In genomic region chr19:8697671-8698432, GRCh38 we compare ENCODE assay signal across 18 cellular contexts. TPM values are rescaled to one million over a fixed set of nuclear protein-coding genes. Genes with fewer than 3 reads are reported as not detected.
DNase-seq lines count a peak whose midpoint lies in the region; ATAC-seq and TF ChIP-seq lines count a peak whose summit lies in the region.
"Had no signal": no experiment of that assay in that cellular context is flagged by ENCODE, and none has a peak within 500 bp of the region (broad histone marks: within the 10 kb centered on the region; RNA-seq: fewer than 3 reads in every experiment).

No MANE protein-coding gene starts in this region.

- H3K9me3 ChIP-seq in gastrocnemius medialis = no peaks in the 10 kb centered on the region
- H3K9me3 ChIP-seq: mucosa of descending colon had no signal

- no peaks in the 10 kb centered on the region for H3K36me3 Mint-ChIP-seq in type B pancreatic cell

- DNase-seq in stimulated activated CD4-positive, alpha-beta T cell treated with anti-CD3 and anti-CD28 coated beads, Interleukin-12 subunit alpha, Interleukin-12 subunit beta, amount 100 ng/mL, for 4 hours = peak; percentile 19
- no peak for DNase-seq in stimulated activated CD4-positive, alpha-beta T cell treated with anti-CD3 and anti-CD28 coated beads, Interleukin-4, amount 100 ng/mL, for 4 hours
- no peak for DNase-seq in LNCaP clone FGC (ENCODE audit: low read depth)
- no peak for DNase-seq in choroid plexus epithelial cell (ENCODE audit: low read depth)
- peak; percentile 67 for DNase-seq in type B pancreatic cell (ENCODE audit: extremely low spot score, unreplicated experiment)
- no peak for DNase-seq in brain microvascular endothelial cell
- no peak for DNase-seq in gastrocnemius medialis
- DNase-seq: activated T-cell treated with anti-CD3 and anti-CD28 coated beads, Interleukin-2, amount 50 U/mL, for 24 hours; NCI-H526; SHP77 treated with DMSO at 0.1 percent for 48 hours; stimulated activated CD4-positive, alpha-beta T cell treated with anti-CD3 and anti-CD28 coated beads, Interleukin-4, amount 100 ng/mL, for 24 hours had no signal

- TF ChIP-seq CTCF in LNCaP clone FGC (IDR thresholded peaks at IDR 0.05; ENCODE audit: control insufficient read depth, extremely low read depth, insufficient read depth) (0 out of 2 replicates have a peak, but pooled peaks have one; percentile 16), choroid plexus epithelial cell (conservative IDR thresholded peaks at IDR 0.05; ENCODE audit: low read depth, low read length) (peak; percentile 37), type B pancreatic cell (conservative IDR thresholded peaks at IDR 0.05) (peak; percentile 52), brain microvascular endothelial cell (IDR thresholded peaks at IDR 0.05; ENCODE audit: low read depth, low read length, missing control alignments) (no peak), gastrocnemius medialis (IDR thresholded peaks at IDR 0.05 in 4 of 5, conservative IDR thresholded peaks at IDR 0.05 in 1 of 5) (no peak)

- intact Hi-C loops in gastrocnemius medialis (cut with DNase I; ENCODE audit: low total_unique reads) = no loop called here

- ATAC-seq in HG03095 (IDR thresholded peaks at IDR 0.05; ENCODE audit: unreplicated experiment) = no peak
- ATAC-seq in gastrocnemius medialis = no peak
- ATAC-seq: mucosa of descending colon had no signal

- in situ Hi-C loops in brain microvascular endothelial cell (cut with HindIII; ENCODE audit: low pct_ligation_motif_present, low sequenced_read_pairs) = no loop called here
- in situ Hi-C loops in gastrocnemius medialis (cut with MboI; ENCODE audit: low sequenced_read_pairs in 4 of 4) = no loop called here

- H3K27me3 ChIP-seq in brain microvascular endothelial cell (replicated peaks) (no peaks in the 10 kb centered on the region), gastrocnemius medialis (no peaks in the 10 kb centered on the region)

- H3K36me3 ChIP-seq in brain microvascular endothelial cell (replicated peaks) (no peaks in the 10 kb centered on the region), gastrocnemius medialis (no peaks in the 10 kb centered on the region)

- H3K4me3 ChIP-seq in LNCaP clone FGC (ENCODE audit: low read depth, low read length) = no peak overlapping the region
- no peak overlapping the region for H3K4me3 ChIP-seq in choroid plexus epithelial cell (ENCODE audit: low read depth, low read length)
- H3K4me3 ChIP-seq in brain microvascular endothelial cell (ENCODE audit: low read depth, low read length) = no peak overlapping the region
- H3K4me3 ChIP-seq in gastrocnemius medialis = no peak overlapping the region
- H3K4me3 ChIP-seq: mucosa of descending colon had no signal

- H3K27ac ChIP-seq in brain microvascular endothelial cell = no peak overlapping the region
- H3K27ac ChIP-seq in gastrocnemius medialis = no peak overlapping the region

- H3K4me1 Mint-ChIP-seq in type B pancreatic cell (ENCODE audit: unreplicated experiment) = no peaks in the 10 kb centered on the region

- no peaks in the 10 kb centered on the region for H3K9me3 Mint-ChIP-seq in type B pancreatic cell
- H3K9me3 Mint-ChIP-seq: activated T-cell treated with anti-CD3 and anti-CD28 coated beads, Interleukin-2, amount 50 U/mL, for 24 hours; stimulated activated naive CD8-positive, alpha-beta T cell treated with anti-CD3 and anti-CD28 coated beads, Interleukin-15, Interleukin-2, amounts not matched to agents 100 ng/mL and 50 ng/mL, for 24 hours had no signal

- H3K4me3 Mint-ChIP-seq in type B pancreatic cell = no peak overlapping the region
- H3K4me3 Mint-ChIP-seq: activated T-cell treated with anti-CD3 and anti-CD28 coated beads, Interleukin-2, amount 50 U/mL, for 24 hours; stimulated activated naive CD8-positive, alpha-beta T cell treated with anti-CD3 and anti-CD28 coated beads, Interleukin-15, Interleukin-2, amounts not matched to agents 100 ng/mL and 50 ng/mL, for 24 hours had no signal

- no peaks in the 10 kb centered on the region for H3K4me1 ChIP-seq in gastrocnemius medialis

- TF ChIP-seq POLR2A in gastrocnemius medialis (IDR thresholded peaks at IDR 0.05) = no peak

- peaks cover 12% of the 10 kb centered on the region for H3K27me3 Mint-ChIP-seq in type B pancreatic cell
- H3K27me3 Mint-ChIP-seq: activated T-cell treated with anti-CD3 and anti-CD28 coated beads, Interleukin-2, amount 50 U/mL, for 24 hours had no signal

- H3K27ac Mint-ChIP-seq in type B pancreatic cell = no peak overlapping the region
- H3K27ac Mint-ChIP-seq: activated T-cell treated with anti-CD3 and anti-CD28 coated beads, Interleukin-2, amount 50 U/mL, for 24 hours; stimulated activated naive CD8-positive, alpha-beta T cell treated with anti-CD3 and anti-CD28 coated beads, Interleukin-15, Interleukin-2, amounts not matched to agents 100 ng/mL and 50 ng/mL, for 24 hours had no signal

RNA-seq across cellular contexts. Expression of gene ACTL9, which starts 0.7 kb away (rescaled TPM):
- total RNA-seq in type B pancreatic cell (ENCODE audit: low replicate concordance) = not detected in 2 replicates
- not detected for total RNA-seq in gastrocnemius medialis
- total RNA-seq: dermis microvascular lymphatic vessel endothelial cell, G401, HT1080, mucosa of descending colon, pulmonary artery endothelial cell had no signal

RNA-seq across cellular contexts. Expression of gene OR2Z1, which starts 23.6 kb away (rescaled TPM):
- total RNA-seq in type B pancreatic cell (ENCODE audit: low replicate concordance) (not detected in 2 replicates), gastrocnemius medialis (not detected)
- total RNA-seq: dermis microvascular lymphatic vessel endothelial cell, G401, HT1080, mucosa of descending colon, pulmonary artery endothelial cell had no signal

Comparison
In these comparisons a context has a peak if more than half of its experiments do, and no peak if none do; other contexts are left out.
1. DNase-seq: peak in stimulated activated CD4-positive, alpha-beta T cell treated with anti-CD3 and anti-CD28 coated beads, Interleukin-12 subunit alpha, Interleukin-12 subunit beta, amount 100 ng/mL, for 4 hours (single experiment) and type B pancreatic cell (single experiment); none in stimulated activated CD4-positive, alpha-beta T cell treated with anti-CD3 and anti-CD28 coated beads, Interleukin-4, amount 100 ng/mL, for 4 hours (0 of 2), LNCaP clone FGC (single experiment), choroid plexus epithelial cell (single experiment), brain microvascular endothelial cell (single experiment) and gastrocnemius medialis (0 of 2).
2. CTCF ChIP-seq: peak in LNCaP clone FGC (single experiment), choroid plexus epithelial cell (single experiment) and type B pancreatic cell (single experiment); none in brain microvascular endothelial cell (single experiment) and gastrocnemius medialis (0 of 5).